ENCODE assay signal across 9 cellular contexts in the genomic region with DNA sequence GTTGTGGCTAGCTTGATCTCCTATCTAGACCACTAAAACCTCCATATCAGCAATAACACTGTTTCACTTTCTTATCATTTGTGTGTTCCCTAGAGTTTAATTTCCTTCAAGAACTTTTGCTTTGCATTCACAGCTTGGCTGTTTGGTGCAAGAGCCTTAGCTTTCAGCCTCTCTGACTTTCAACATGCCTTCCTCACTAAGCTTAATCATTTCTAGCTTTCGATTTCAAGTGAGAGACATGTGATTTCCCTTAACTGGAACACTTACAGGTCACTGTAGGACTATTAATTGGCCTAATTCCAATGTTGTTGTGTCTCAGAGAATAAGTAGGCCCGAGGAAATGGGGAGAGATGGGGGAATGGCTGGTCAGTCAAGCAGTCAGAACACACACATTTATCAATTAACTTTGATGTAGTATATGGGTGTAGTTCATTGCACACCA. TPM values are rescaled to one million over a fixed set of nuclear protein-coding genes. Genes with fewer than 3 reads are reported as not detected.
DNase-seq lines count a peak whose midpoint lies in the region; ATAC-seq, FAIRE-seq and TF ChIP-seq lines count a peak whose summit lies in the region.
"Had no signal": no experiment of that assay in that cellular context is flagged by ENCODE, and none has a peak within 500 bp of the region (broad histone marks: within the 10 kb centered on the region; RNA-seq: fewer than 3 reads in every experiment).

No MANE protein-coding gene starts in this region.

- TF ChIP-seq CTCF in A549 (IDR thresholded peaks at IDR 0.05) (no peak), choroid plexus epithelial cell (conservative IDR thresholded peaks at IDR 0.05; ENCODE audit: low read depth, low read length) (no peak), GM10248 (IDR thresholded peaks at IDR 0.05; ENCODE audit: control extremely low read depth, extremely low read depth, low read depth, missing control alignments) (no peak)

- H3K4me3 ChIP-seq in A549: no peak overlapping the region
- no peak overlapping the region for H3K4me3 ChIP-seq in choroid plexus epithelial cell (ENCODE audit: low read depth, low read length)

- no peaks in the 10 kb centered on the region for H3K4me1 ChIP-seq in A549

- H3K9me3 ChIP-seq in A549: no peaks in the 10 kb centered on the region

- DNase-seq in A549 (ENCODE audit: low read depth in 1 of 2, low spot score in 1 of 2): no peak
- peak; percentile 46 for DNase-seq in choroid plexus epithelial cell (ENCODE audit: low read depth)
- no peak for DNase-seq in foreskin melanocyte
- no peak for DNase-seq in NCI-H748 (lab: John Stamatoyannopoulos, UW; ENCODE audit: unreplicated experiment)
- DNase-seq in GM10248 (ENCODE audit: extremely low spot score): no peak
- no peak for DNase-seq in HT-29 (ENCODE audit: low spot score)

- no peak overlapping the region for H3K4me2 ChIP-seq in A549

- TF ChIP-seq RAD21 in A549 (conservative IDR thresholded peaks at IDR 0.05 in 1 of 2, IDR thresholded peaks at IDR 0.05 in 1 of 2): no peak

- no peak for TF ChIP-seq EP300 in A549 (IDR thresholded peaks at IDR 0.05)

- no peak for ATAC-seq in A549
- ATAC-seq in GM19438 (IDR thresholded peaks at IDR 0.05; ENCODE audit: low read depth, unreplicated experiment): peak; percentile 88
- peak; percentile 82 for ATAC-seq in HG03139 (IDR thresholded peaks at IDR 0.05; ENCODE audit: unreplicated experiment)

- 45% methylated on average over 2 of the region's 2 CpGs for WGBS in A549 (ENCODE audit: missing lambda C conversion rate)

- H3K27ac ChIP-seq in A549: no peak overlapping the region
- H3K27ac ChIP-seq: C4-2B had no signal

- POLR2A ChIA-PET in A549 (lab: Yijun Ruan, JAX) (interaction anchor here (1.9 kb wide), 1 partner anchor 10 kb away, joined by 9 read pairs; a partner anchor contains a TSS), GM10248 (lab: Yijun Ruan, JAX) (interaction anchor here (1.5 to 1.6 kb wide), 2 partner anchors 10 to 11 kb away, joined by 3 to 7 read pairs; a partner anchor contains a TSS)

- no peak for TF ChIP-seq POLR2A in A549 (IDR thresholded peaks at IDR 0.05; ENCODE audit: low read length)

- CTCF ChIA-PET in A549 (lab: Yijun Ruan, JAX): interaction anchor here (0.6 to 5.8 kb wide), 6 partner anchors 10 to 203 kb away, joined by 3 to 80 read pairs (median 4); a partner anchor contains a TSS
- CTCF ChIA-PET in GM10248 (lab: Yijun Ruan, JAX): interaction anchor here (0.7 to 7.7 kb wide), 13 partner anchors 9 to 544 kb away, joined by 3 to 99 read pairs (median 4); a partner anchor contains a TSS

- no peak for FAIRE-seq in A549 (lab: Jason Lieb, UNC)

TF ChIP-seq in A549, 52 proteins besides CTCF, POLR2A, EP300 and RAD21:
- no peak for TF ChIP-seq MAZ (IDR thresholded peaks at IDR 0.05; ENCODE audit: borderline replicate concordance, low read depth, low read length)
- TF ChIP-seq MAFK (IDR thresholded peaks at IDR 0.05; ENCODE audit: partially characterized antibody): peak; percentile 38
- TF ChIP-seq, protein P1, sequence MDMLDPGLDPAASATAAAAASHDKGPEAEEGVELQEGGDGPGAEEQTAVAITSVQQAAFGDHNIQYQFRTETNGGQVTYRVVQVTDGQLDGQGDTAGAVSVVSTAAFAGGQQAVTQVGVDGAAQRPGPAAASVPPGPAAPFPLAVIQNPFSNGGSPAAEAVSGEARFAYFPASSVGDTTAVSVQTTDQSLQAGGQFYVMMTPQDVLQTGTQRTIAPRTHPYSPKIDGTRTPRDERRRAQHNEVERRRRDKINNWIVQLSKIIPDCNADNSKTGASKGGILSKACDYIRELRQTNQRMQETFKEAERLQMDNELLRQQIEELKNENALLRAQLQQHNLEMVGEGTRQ (IDR thresholded peaks at IDR 0.05): no peak
- TF ChIP-seq HOXB5 (CRISPR knock-in tag; IDR thresholded peaks at IDR 0.05): no peak
- TF ChIP-seq NPAS2 (CRISPR knock-in tag; IDR thresholded peaks at IDR 0.05; ENCODE audit: borderline replicate concordance): no peak
- TF ChIP-seq JUNB (IDR thresholded peaks at IDR 0.05): no peak
- TF ChIP-seq, protein P2, sequence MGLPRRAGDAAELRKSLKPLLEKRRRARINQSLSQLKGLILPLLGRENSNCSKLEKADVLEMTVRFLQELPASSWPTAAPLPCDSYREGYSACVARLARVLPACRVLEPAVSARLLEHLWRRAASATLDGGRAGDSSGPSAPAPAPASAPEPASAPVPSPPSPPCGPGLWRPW (IDR thresholded peaks at IDR 0.05): no peak
- TF ChIP-seq, protein P3, sequence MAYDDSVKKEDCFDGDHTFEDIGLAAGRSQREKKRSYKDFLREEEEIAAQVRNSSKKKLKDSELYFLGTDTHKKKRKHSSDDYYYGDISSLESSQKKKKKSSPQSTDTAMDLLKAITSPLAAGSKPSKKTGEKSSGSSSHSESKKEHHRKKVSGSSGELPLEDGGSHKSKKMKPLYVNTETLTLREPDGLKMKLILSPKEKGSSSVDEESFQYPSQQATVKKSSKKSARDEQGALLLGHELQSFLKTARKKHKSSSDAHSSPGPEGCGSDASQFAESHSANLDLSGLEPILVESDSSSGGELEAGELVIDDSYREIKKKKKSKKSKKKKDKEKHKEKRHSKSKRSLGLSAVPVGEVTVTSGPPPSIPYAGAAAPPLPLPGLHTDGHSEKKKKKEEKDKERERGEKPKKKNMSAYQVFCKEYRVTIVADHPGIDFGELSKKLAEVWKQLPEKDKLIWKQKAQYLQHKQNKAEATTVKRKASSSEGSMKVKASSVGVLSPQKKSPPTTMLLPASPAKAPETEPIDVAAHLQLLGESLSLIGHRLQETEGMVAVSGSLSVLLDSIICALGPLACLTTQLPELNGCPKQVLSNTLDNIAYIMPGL (CRISPR knock-in tag; IDR thresholded peaks at IDR 0.05; ENCODE audit: borderline replicate concordance): no peak

RNA-seq across cellular contexts. Expression of a gene that starts 10.6 kb away (rescaled TPM):
- polyA plus RNA-seq in A549 (2011; rRNA removed): 21.2 and 28.3 TPM in 2 replicates
- 9.4 and 10.4 TPM in 2 replicates for polyA plus RNA-seq in A549 (2012; cell fraction: cytosol; rRNA removed)
- polyA plus RNA-seq in A549 (2012; cell fraction: nucleus; rRNA removed): 1.8 and 3.2 TPM in 2 replicates
- polyA plus RNA-seq in A549 (2017; fragmentation: RNase III; extraction: RNeasy Plus Mini Kit Qiagen cat#74134 plus additional on column Dnase treatment): 16.3 to 19.4 TPM (median 18.7 TPM) in 3 replicates
- 6.0 and 7.3 TPM in 2 replicates for polyA minus RNA-seq in A549 (2011; rRNA and poly(A)+ RNA removed)
- 7.1 and 8.0 TPM in 2 replicates for total RNA-seq in HT-29 (2014; rRNA removed; shearing (Covaris generic))

Comparison
In these comparisons a context has a peak if more than half of its experiments do, and no peak if none do; other contexts are left out.
1. ATAC-seq: peak in GM19438 (single experiment) and HG03139 (single experiment); none in A549 (0 of 2).